11 cellular contexts compared by ENCODE assay signal in genomic region chr1:30750751-30751291, GRCh38. TPM values are rescaled to one million over a fixed set of nuclear protein-coding genes. Genes with fewer than 3 reads are reported as not detected.
A peak's percentile ranks its signal among the peaks of the same experiment; 100 is the strongest.
DNase-seq lines count a peak whose midpoint lies in the region; ATAC-seq, FAIRE-seq and TF ChIP-seq lines count a peak whose summit lies in the region.
"Had no signal": no experiment of that assay in that cellular context is flagged by ENCODE, and none has a peak within 500 bp of the region (broad histone marks: within the 10 kb centered on the region; RNA-seq: fewer than 3 reads in every experiment).

No MANE protein-coding gene starts in this region.

- peaks cover 0 to 7% (median 0%) of the 10 kb centered on the region in 8 donors for H3K9me3 Mint-ChIP-seq in CD4-positive, alpha-beta memory T cell

- no peaks in the 10 kb centered on the region for H3K27me3 Mint-ChIP-seq in CD4-positive, alpha-beta memory T cell
- no peaks in the 10 kb centered on the region for H3K27me3 Mint-ChIP-seq in T-helper 17 cell

- no peak for TF ChIP-seq CTCF in kidney (IDR thresholded peaks at IDR 0.05; ENCODE audit: borderline replicate concordance, extremely low read depth, insufficient read depth)
- TF ChIP-seq CTCF in upper lobe of right lung (IDR thresholded peaks at IDR 0.05) = no peak

- H3K4me3 Mint-ChIP-seq in CD4-positive, alpha-beta memory T cell = peak overlapping the region; percentile 52 to 98 (median 88)
- H3K4me3 Mint-ChIP-seq in T-helper 17 cell = peak overlapping the region; percentile 100

- peak overlapping the region; percentile 31 to 33 for H3K4me3 ChIP-seq in CD4-positive, alpha-beta memory T cell (ENCODE audit: low read length in 2 of 2)
- H3K4me3 ChIP-seq in kidney (ENCODE audit: low read length in 2 of 2) (no peak overlapping the region), upper lobe of right lung (no peak overlapping the region)

- peaks cover 72 to 100% (median 89%) of the 10 kb centered on the region in 4 donors for H3K4me1 Mint-ChIP-seq in CD4-positive, alpha-beta memory T cell
- peaks cover 90% of the 10 kb centered on the region for H3K4me1 Mint-ChIP-seq in T-helper 17 cell

- H3K27me3 ChIP-seq in CD4-positive, alpha-beta memory T cell (ENCODE audit: insufficient read depth, low read length) = no peaks in the 10 kb centered on the region
- H3K27me3 ChIP-seq in upper lobe of right lung = no peaks in the 10 kb centered on the region

- H3K27ac ChIP-seq in CD4-positive, alpha-beta memory T cell (ENCODE audit: low read depth, low read length) = peak overlapping the region; percentile 92
- H3K27ac ChIP-seq in kidney (ENCODE audit: low read depth in 2 of 2, low read length in 2 of 2) = no peak overlapping the region
- no peak overlapping the region for H3K27ac ChIP-seq in upper lobe of right lung

- no peaks in the 10 kb centered on the region for H3K9me3 ChIP-seq in CD4-positive, alpha-beta memory T cell (ENCODE audit: control insufficient read depth in 1 of 2, low read length in 2 of 2)
- no peaks in the 10 kb centered on the region for H3K9me3 ChIP-seq in T-helper 17 cell (ENCODE audit: control insufficient read depth, low read length, poor library complexity, severe bottlenecking)
- no peaks in the 10 kb centered on the region for H3K9me3 ChIP-seq in kidney (ENCODE audit: control insufficient read depth in 1 of 2, low read length in 2 of 2)
- no peaks in the 10 kb centered on the region for H3K9me3 ChIP-seq in upper lobe of right lung

- ATAC-seq in GM21360 (IDR thresholded peaks at IDR 0.05; ENCODE audit: unreplicated experiment) = peak; percentile 22
- ATAC-seq in T-helper 17 cell = no peak
- ATAC-seq in upper lobe of right lung = no peak
- no peak for ATAC-seq in left ventricle myocardium superior

- intact Hi-C loops in CD4-positive, alpha-beta memory T cell (cut with micrococcal nuclease) = loop anchor here (10.0 kb wide), 1 partner anchor 314 kb away; the partner anchor contains the start of gene PUM1
- intact Hi-C loops in kidney (cut with DNase I) (no loop called here), upper lobe of right lung (cut with DNase I) (no loop called here), left ventricle myocardium superior (cut with micrococcal nuclease) (no loop called here)

- H3K9ac ChIP-seq in kidney (ENCODE audit: low read length in 2 of 2) = no peak overlapping the region

- DNase-seq in CD4-positive, alpha-beta memory T cell = peak in 1 of 5 donors; percentile 38
- DNase-seq in T-helper 17 cell (no peak), kidney (peak; percentile 72), upper lobe of right lung (no peak), DMS53 treated with DMSO at 0.1 percent for 48 hours (lab: John Stamatoyannopoulos, UW; ENCODE audit: unreplicated experiment) (no peak), left ventricle myocardium superior (no peak)
- no peak for DNase-seq in stimulated activated CD4-positive, alpha-beta T cell treated with anti-CD3 and anti-CD28 coated beads, Interleukin-4, amount 100 ng/mL, for 4 hours
- DNase-seq: NCI-H2227 treated with DMSO at 0.1 percent for 48 hours had no signal

- H3K27ac Mint-ChIP-seq in CD4-positive, alpha-beta memory T cell = peak overlapping the region; percentile 95 to 99 (median 98)
- peak overlapping the region; percentile 100 for H3K27ac Mint-ChIP-seq in T-helper 17 cell

- CTCF ChIA-PET in CD4-positive, alpha-beta memory T cell (lab: Charles Lee; ENCODE audit: partially characterized antibody) = interaction anchor here (1.5 to 18.5 kb wide), 5 partner anchors 8 to 31 kb away, joined by 5 to 270 read pairs (median 11); partner anchors contain the start of gene LAPTM5

- H3K36me3 Mint-ChIP-seq in CD4-positive, alpha-beta memory T cell = peaks cover 36 to 68% of the 10 kb centered on the region in 2 donors
- peaks cover 16% of the 10 kb centered on the region for H3K36me3 Mint-ChIP-seq in T-helper 17 cell (ENCODE audit: low read depth)

- peaks cover 100% of the 10 kb centered on the region for H3K4me1 ChIP-seq in CD4-positive, alpha-beta memory T cell (ENCODE audit: insufficient read depth, low read length)
- H3K4me1 ChIP-seq in kidney (ENCODE audit: control insufficient read depth in 1 of 2, insufficient read depth in 1 of 2, low read depth in 1 of 2, low read length in 2 of 2) (no peaks in the 10 kb centered on the region), upper lobe of right lung (peaks cover 59% of the 10 kb centered on the region)

- POLR2A ChIA-PET in CD4-positive, alpha-beta memory T cell (lab: Charles Lee; ENCODE audit: partially characterized antibody) = interaction anchor here (0.6 to 37.5 kb wide), 6 partner anchors 5 to 1769 kb away, joined by 3 to 1160 read pairs (median 7); partner anchors contain the start of genes LAPTM5 and MATN1

- H3K36me3 ChIP-seq in CD4-positive, alpha-beta memory T cell (ENCODE audit: insufficient read depth, low read length) = peaks cover 11% of the 10 kb centered on the region
- H3K36me3 ChIP-seq in kidney (ENCODE audit: control insufficient read depth in 1 of 2, insufficient read depth in 2 of 2, low read length in 2 of 2) (no peaks in the 10 kb centered on the region), upper lobe of right lung (no peaks in the 10 kb centered on the region)

- FAIRE-seq in kidney (lab: Jason Lieb, UNC) = no peak

RNA-seq across cellular contexts. Expression of gene LAPTM5, which starts 6.8 kb away (rescaled TPM):
- total RNA-seq in CD4-positive, alpha-beta memory T cell = 100 to 1,000 TPM; 587 to 608 TPM
- 100 to 1,000 TPM; 563 to 851 TPM for polyA plus RNA-seq in CD4-positive, alpha-beta memory T cell
- total RNA-seq in T-helper 17 cell (100 to 1,000 TPM; 563 to 601 TPM), kidney (108 TPM), upper lobe of right lung (424 TPM), left ventricle myocardium superior (23.9 TPM)
- 23.5 TPM for polyA plus RNA-seq in kidney (ENCODE audit: insufficient read depth, low read depth, low replicate concordance)

RNA-seq across cellular contexts. Expression of gene MATN1, which starts 27.4 kb away (rescaled TPM):
- total RNA-seq in CD4-positive, alpha-beta memory T cell = under 1 TPM in 1 of 2 experiments, not detected in 1; 0.12 TPM
- 1 to 10 TPM in 1 of 2 donors, under 1 TPM in 1; 0.53 to 1.2 TPM for polyA plus RNA-seq in CD4-positive, alpha-beta memory T cell
- 1 to 10 TPM; 2.1 to 3.7 TPM for total RNA-seq in T-helper 17 cell
- total RNA-seq in kidney = 0.13 TPM
- polyA plus RNA-seq in kidney (ENCODE audit: insufficient read depth, low read depth, low replicate concordance) = not detected
- total RNA-seq in upper lobe of right lung = not detected
- total RNA-seq in left ventricle myocardium superior = not detected
- total RNA-seq: HT-29; T-helper 1 cell treated with Interleukin-12 subunit alpha and Interleukin-12 subunit beta and Interleukin-4 antibody, amounts not matched to agents 30 ng/mL and 1 ng/mL, for 36 hours had no signal

Comparison
In these comparisons a context has a peak if more than half of its experiments do, and no peak if none do; other contexts are left out.
1. H3K4me3 ChIP-seq: peak in CD4-positive, alpha-beta memory T cell (2 of 2); none in kidney (0 of 2) and upper lobe of right lung (single experiment).